In genomic region chr14:50569714-50570274, GRCh38 we compare ENCODE assay signal across 5 cellular contexts.
A peak's percentile ranks its signal among the peaks of the same experiment; 100 is the strongest.
TF ChIP-seq lines count a peak whose summit lies in the region.

No MANE protein-coding gene starts in this region.

TF ChIP-seq in SK-N-SH treated with all-trans-retinoic acid at 6 μM for 48 hours, 23 proteins besides CTCF, POLR2A, EP300 and RAD21:
- TF ChIP-seq RARB (CRISPR knock-in tag; IDR thresholded peaks at IDR 0.05) (no peak), PATZ1 (CRISPR knock-in tag; IDR thresholded peaks at IDR 0.05; ENCODE audit: borderline replicate concordance) (no peak), ZFP30 (CRISPR knock-in tag; IDR thresholded peaks at IDR 0.05) (0 out of 2 replicates have a peak, but pooled peaks have one; percentile 4), GLIS3 (CRISPR knock-in tag; IDR thresholded peaks at IDR 0.05) (no peak)
- TF ChIP-seq, protein P1, sequence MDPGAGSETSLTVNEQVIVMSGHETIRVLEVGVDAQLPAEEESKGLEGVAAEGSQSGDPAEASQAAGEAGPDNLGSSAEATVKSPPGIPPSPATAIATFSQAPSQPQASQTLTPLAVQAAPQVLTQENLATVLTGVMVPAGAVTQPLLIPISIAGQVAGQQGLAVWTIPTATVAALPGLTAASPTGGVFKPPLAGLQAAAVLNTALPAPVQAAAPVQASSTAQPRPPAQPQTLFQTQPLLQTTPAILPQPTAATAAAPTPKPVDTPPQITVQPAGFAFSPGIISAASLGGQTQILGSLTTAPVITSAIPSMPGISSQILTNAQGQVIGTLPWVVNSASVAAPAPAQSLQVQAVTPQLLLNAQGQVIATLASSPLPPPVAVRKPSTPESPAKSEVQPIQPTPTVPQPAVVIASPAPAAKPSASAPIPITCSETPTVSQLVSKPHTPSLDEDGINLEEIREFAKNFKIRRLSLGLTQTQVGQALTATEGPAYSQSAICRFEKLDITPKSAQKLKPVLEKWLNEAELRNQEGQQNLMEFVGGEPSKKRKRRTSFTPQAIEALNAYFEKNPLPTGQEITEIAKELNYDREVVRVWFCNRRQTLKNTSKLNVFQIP (CRISPR knock-in tag; IDR thresholded peaks at IDR 0.05; ENCODE audit: borderline replicate concordance, low read depth) = no peak

TF ChIP-seq in SK-N-SH, 30 proteins besides CTCF, POLR2A, EP300 and RAD21:
- TF ChIP-seq NRF1 (IDR thresholded peaks at IDR 0.05; ENCODE audit: low read depth, low read length) (no peak), ELF1 (IDR thresholded peaks at IDR 0.05) (no peak), ZBTB33 (IDR thresholded peaks at IDR 0.05; ENCODE audit: borderline replicate concordance, low read depth) (no peak), FOSL2 (IDR thresholded peaks at IDR 0.05; ENCODE audit: borderline replicate concordance, low read depth) (no peak), FOXJ3 (CRISPR knock-in tag; IDR thresholded peaks at IDR 0.05) (no peak), MEF2A (IDR thresholded peaks at IDR 0.05; ENCODE audit: borderline replicate concordance, low read depth) (no peak), RCOR1 (IDR thresholded peaks at IDR 0.05; ENCODE audit: low read length) (no peak), GATA2 (CRISPR knock-in tag; IDR thresholded peaks at IDR 0.05) (no peak), TAF1 (IDR thresholded peaks at IDR 0.05; ENCODE audit: borderline replicate concordance, low read depth, low read length) (no peak), RXRA (IDR thresholded peaks at IDR 0.05; ENCODE audit: borderline replicate concordance, low read depth) (no peak), POLR2AphosphoS5 (IDR thresholded peaks at IDR 0.05; ENCODE audit: low read depth, low read length) (no peak), EZH2phosphoT487 (IDR thresholded peaks at IDR 0.05; ENCODE audit: borderline replicate concordance, low read depth) (no peak)

TF ChIP-seq in HCT116, 20 proteins besides CTCF, POLR2A, EP300 and RAD21:
- TF ChIP-seq SRF (IDR thresholded peaks at IDR 0.05; ENCODE audit: low read depth) = no peak
- peak; percentile 61; the same call in 1 of the 2 replicates for TF ChIP-seq CBX3 (IDR thresholded peaks at IDR 0.05; ENCODE audit: low read depth)

TF ChIP-seq in HEK293, 187 proteins besides CTCF, POLR2A, EP300 and RAD21 (continues in another document):
- TF ChIP-seq SETDB1 (IDR thresholded peaks at IDR 0.05; ENCODE audit: insufficient read length, low read length) (peak; percentile 99), KLF7 (tag by site-specific recombination; IDR thresholded peaks at IDR 0.05; ENCODE audit: borderline replicate concordance) (no peak), ZNF571 (tag by site-specific recombination; IDR thresholded peaks at IDR 0.05) (no peak), ZNF416 (tag by site-specific recombination; IDR thresholded peaks at IDR 0.05) (no peak), ZNF626 (tag by site-specific recombination; IDR thresholded peaks at IDR 0.05) (0 out of 2 replicates have a peak, but pooled peaks have one; percentile 24), ZNF423 (tag by site-specific recombination; IDR thresholded peaks at IDR 0.05) (no peak), ZNF791 (tag by site-specific recombination; IDR thresholded peaks at IDR 0.05) (peak; percentile 98), ZNF548 (tag by site-specific recombination; IDR thresholded peaks at IDR 0.05) (no peak), TRIM28 (IDR thresholded peaks at IDR 0.05; ENCODE audit: borderline replicate concordance, low read length) (peak; percentile 99), MEIS1 (CRISPR knock-in tag; IDR thresholded peaks at IDR 0.05; ENCODE audit: borderline replicate concordance) (no peak)
- TF ChIP-seq, protein P2, sequence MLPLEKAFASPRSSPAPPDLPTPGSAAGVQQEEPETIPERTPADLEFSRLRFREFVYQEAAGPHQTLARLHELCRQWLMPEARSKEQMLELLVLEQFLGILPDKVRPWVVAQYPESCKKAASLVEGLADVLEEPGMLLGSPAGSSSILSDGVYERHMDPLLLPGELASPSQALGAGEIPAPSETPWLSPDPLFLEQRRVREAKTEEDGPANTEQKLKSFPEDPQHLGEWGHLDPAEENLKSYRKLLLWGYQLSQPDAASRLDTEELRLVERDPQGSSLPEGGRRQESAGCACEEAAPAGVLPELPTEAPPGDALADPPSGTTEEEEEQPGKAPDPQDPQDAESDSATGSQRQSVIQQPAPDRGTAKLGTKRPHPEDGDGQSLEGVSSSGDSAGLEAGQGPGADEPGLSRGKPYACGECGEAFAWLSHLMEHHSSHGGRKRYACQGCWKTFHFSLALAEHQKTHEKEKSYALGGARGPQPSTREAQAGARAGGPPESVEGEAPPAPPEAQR (tag by site-specific recombination; IDR thresholded peaks at IDR 0.05) = no peak
- TF ChIP-seq, protein P3, sequence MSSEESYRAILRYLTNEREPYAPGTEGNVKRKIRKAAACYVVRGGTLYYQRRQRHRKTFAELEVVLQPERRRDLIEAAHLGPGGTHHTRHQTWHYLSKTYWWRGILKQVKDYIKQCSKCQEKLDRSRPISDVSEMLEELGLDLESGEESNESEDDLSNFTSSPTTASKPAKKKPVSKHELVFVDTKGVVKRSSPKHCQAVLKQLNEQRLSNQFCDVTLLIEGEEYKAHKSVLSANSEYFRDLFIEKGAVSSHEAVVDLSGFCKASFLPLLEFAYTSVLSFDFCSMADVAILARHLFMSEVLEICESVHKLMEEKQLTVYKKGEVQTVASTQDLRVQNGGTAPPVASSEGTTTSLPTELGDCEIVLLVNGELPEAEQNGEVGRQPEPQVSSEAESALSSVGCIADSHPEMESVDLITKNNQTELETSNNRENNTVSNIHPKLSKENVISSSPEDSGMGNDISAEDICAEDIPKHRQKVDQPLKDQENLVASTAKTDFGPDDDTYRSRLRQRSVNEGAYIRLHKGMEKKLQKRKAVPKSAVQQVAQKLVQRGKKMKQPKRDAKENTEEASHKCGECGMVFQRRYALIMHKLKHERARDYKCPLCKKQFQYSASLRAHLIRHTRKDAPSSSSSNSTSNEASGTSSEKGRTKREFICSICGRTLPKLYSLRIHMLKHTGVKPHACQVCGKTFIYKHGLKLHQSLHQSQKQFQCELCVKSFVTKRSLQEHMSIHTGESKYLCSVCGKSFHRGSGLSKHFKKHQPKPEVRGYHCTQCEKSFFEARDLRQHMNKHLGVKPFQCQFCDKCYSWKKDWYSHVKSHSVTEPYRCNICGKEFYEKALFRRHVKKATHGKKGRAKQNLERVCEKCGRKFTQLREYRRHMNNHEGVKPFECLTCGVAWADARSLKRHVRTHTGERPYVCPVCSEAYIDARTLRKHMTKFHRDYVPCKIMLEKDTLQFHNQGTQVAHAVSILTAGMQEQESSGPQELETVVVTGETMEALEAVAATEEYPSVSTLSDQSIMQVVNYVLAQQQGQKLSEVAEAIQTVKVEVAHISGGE (tag by site-specific recombination; conservative IDR thresholded peaks at IDR 0.05; ENCODE audit: low read depth) = no peak
- TF ChIP-seq, protein P4, sequence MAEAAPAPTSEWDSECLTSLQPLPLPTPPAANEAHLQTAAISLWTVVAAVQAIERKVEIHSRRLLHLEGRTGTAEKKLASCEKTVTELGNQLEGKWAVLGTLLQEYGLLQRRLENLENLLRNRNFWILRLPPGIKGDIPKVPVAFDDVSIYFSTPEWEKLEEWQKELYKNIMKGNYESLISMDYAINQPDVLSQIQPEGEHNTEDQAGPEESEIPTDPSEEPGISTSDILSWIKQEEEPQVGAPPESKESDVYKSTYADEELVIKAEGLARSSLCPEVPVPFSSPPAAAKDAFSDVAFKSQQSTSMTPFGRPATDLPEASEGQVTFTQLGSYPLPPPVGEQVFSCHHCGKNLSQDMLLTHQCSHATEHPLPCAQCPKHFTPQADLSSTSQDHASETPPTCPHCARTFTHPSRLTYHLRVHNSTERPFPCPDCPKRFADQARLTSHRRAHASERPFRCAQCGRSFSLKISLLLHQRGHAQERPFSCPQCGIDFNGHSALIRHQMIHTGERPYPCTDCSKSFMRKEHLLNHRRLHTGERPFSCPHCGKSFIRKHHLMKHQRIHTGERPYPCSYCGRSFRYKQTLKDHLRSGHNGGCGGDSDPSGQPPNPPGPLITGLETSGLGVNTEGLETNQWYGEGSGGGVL (tag by site-specific recombination; IDR thresholded peaks at IDR 0.05) = no peak

TF ChIP-seq in WTC11, 78 proteins besides CTCF, POLR2A, EP300 and RAD21:
- TF ChIP-seq OVOL2 (CRISPR knock-in tag; IDR thresholded peaks at IDR 0.05; ENCODE audit: borderline replicate concordance) = no peak
- no peak for TF ChIP-seq MLX (CRISPR knock-in tag; IDR thresholded peaks at IDR 0.05)
- peak; percentile 82; the same call in 1 of the 2 replicates for TF ChIP-seq ZNF416 (CRISPR knock-in tag; IDR thresholded peaks at IDR 0.05)
- TF ChIP-seq JUN (CRISPR knock-in tag; IDR thresholded peaks at IDR 0.05) = no peak
- TF ChIP-seq AFF4 (CRISPR knock-in tag; IDR thresholded peaks at IDR 0.05; ENCODE audit: borderline replicate concordance) = no peak
- TF ChIP-seq ERG (CRISPR knock-in tag; IDR thresholded peaks at IDR 0.05) = no peak
- TF ChIP-seq, protein P5, sequence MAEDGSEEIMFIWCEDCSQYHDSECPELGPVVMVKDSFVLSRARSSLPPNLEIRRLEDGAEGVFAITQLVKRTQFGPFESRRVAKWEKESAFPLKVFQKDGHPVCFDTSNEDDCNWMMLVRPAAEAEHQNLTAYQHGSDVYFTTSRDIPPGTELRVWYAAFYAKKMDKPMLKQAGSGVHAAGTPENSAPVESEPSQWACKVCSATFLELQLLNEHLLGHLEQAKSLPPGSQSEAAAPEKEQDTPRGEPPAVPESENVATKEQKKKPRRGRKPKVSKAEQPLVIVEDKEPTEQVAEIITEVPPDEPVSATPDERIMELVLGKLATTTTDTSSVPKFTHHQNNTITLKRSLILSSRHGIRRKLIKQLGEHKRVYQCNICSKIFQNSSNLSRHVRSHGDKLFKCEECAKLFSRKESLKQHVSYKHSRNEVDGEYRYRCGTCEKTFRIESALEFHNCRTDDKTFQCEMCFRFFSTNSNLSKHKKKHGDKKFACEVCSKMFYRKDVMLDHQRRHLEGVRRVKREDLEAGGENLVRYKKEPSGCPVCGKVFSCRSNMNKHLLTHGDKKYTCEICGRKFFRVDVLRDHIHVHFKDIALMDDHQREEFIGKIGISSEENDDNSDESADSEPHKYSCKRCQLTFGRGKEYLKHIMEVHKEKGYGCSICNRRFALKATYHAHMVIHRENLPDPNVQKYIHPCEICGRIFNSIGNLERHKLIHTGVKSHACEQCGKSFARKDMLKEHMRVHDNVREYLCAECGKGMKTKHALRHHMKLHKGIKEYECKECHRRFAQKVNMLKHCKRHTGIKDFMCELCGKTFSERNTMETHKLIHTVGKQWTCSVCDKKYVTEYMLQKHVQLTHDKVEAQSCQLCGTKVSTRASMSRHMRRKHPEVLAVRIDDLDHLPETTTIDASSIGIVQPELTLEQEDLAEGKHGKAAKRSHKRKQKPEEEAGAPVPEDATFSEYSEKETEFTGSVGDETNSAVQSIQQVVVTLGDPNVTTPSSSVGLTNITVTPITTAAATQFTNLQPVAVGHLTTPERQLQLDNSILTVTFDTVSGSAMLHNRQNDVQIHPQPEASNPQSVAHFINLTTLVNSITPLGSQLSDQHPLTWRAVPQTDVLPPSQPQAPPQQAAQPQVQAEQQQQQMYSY (CRISPR knock-in tag; IDR thresholded peaks at IDR 0.05) = no peak
- no peak for TF ChIP-seq NFE2L1 (CRISPR knock-in tag; IDR thresholded peaks at IDR 0.05)
TF ChIP-seq in WTC11: peak in this region for 1.
